16 cellular contexts compared by ENCODE assay signal in the genomic region with DNA sequence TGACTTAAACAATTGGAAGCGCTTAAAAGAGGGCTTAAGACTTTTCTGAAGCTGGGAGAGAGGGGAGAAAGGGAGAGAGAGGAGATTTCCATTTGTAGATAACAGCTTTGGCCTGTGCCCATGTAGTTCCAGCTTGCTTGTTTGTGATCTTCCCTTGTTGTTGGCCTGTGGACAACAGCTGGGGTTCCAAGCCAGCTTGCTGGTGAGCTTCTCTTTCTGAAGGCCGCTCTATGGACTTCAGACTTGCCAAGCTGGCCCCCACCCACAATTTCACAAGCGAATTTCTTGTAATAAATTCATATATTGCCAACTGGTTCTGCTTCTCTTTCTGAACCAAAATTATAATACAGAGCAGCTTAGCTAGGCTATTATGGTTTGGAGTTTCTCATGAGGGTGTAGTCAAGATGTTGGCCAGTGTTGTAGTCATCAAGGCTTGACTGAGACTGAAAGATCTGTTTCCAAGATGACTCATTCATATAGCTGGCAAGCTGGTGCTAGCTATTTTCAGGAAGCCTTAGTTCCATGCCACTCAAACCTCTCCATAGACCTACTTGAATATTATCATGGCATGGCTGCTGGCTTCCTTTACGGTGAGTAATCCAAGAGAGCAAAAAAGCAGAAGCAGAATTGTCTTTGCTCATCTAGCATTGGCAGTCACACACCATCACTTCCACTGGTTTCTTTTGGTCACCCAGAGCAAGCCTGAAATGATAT.
DNase-seq lines count a peak whose midpoint lies in the region; ATAC-seq and TF ChIP-seq lines count a peak whose summit lies in the region.
"Had no signal": no experiment of that assay in that cellular context is flagged by ENCODE, and none has a peak within 500 bp of the region (broad histone marks: within the 10 kb centered on the region; RNA-seq: fewer than 3 reads in every experiment).

No MANE protein-coding gene starts in this region.

- no peaks in the 10 kb centered on the region for H3K36me3 Mint-ChIP-seq in activated CD4-positive, alpha-beta T cell treated with anti-CD3 and anti-CD28 coated beads, Interleukin-2, amount 10 ng/mL, durations not matched to agents 24 days and 14 days (ENCODE audit: low read depth)

- H3K4me3 ChIP-seq in HL-60 (replicated peaks; ENCODE audit: insufficient read depth, low read length) = no peak overlapping the region
- H3K4me3 ChIP-seq in SK-N-SH (ENCODE audit: low read depth in 2 of 2, low read length in 1 of 2) = no peak overlapping the region
- H3K4me3 ChIP-seq: ovary, SJCRH30 had no signal

- in situ Hi-C loops in ACHN (cut with HindIII; ENCODE audit: low pct_ligation_motif_present, low pct_unique_long_range_greater_than_20kb, low sequenced_read_pairs) = no loop called here

- H3K9me3 Mint-ChIP-seq in activated CD4-positive, alpha-beta T cell treated with anti-CD3 and anti-CD28 coated beads, Interleukin-2, amount 10 ng/mL, durations not matched to agents 24 days and 14 days = peaks cover 4% of the 10 kb centered on the region

- H3K4me2 ChIP-seq in SK-N-SH = no peak overlapping the region

- no peaks in the 10 kb centered on the region for H3K9me3 ChIP-seq in SK-N-SH
- H3K9me3 ChIP-seq: ovary had no signal

- H3K27ac ChIP-seq in HL-60 (replicated peaks) (no peak overlapping the region), RWPE1 (peak overlapping the region; percentile 80), SK-N-SH (ENCODE audit: low read depth in 2 of 2, low read length in 1 of 2) (no peak overlapping the region)
- H3K27ac ChIP-seq: ovary, SJCRH30 had no signal

- H3K4me3 Mint-ChIP-seq in activated CD4-positive, alpha-beta T cell treated with anti-CD3 and anti-CD28 coated beads, Interleukin-2, amount 10 ng/mL, durations not matched to agents 24 days and 14 days = no peak overlapping the region

- H3K27me3 ChIP-seq in HL-60 (ENCODE audit: insufficient read depth, poor library complexity, severe bottlenecking) (no peaks in the 10 kb centered on the region), SK-N-SH (ENCODE audit: insufficient read depth) (no peaks in the 10 kb centered on the region)
- H3K27me3 ChIP-seq: ovary had no signal

- no peak overlapping the region for H3K9ac ChIP-seq in SK-N-SH

- no peak for TF ChIP-seq RAD21 in SK-N-SH (IDR thresholded peaks at IDR 0.05; ENCODE audit: low read length)

- no peaks in the 10 kb centered on the region for H3K4me1 Mint-ChIP-seq in activated CD4-positive, alpha-beta T cell treated with anti-CD3 and anti-CD28 coated beads, Interleukin-2, amount 10 ng/mL, durations not matched to agents 24 days and 14 days

- no peaks in the 10 kb centered on the region for H3K36me3 ChIP-seq in SK-N-SH (replicated peaks in 1 of 2; ENCODE audit: control insufficient read depth in 1 of 2, insufficient read depth in 2 of 2, low read length in 1 of 2)
- H3K36me3 ChIP-seq: ovary, SJCRH30 had no signal

- no peaks in the 10 kb centered on the region for H3K79me2 ChIP-seq in SK-N-SH (ENCODE audit: insufficient read depth)

- TF ChIP-seq CTCF in HL-60 (IDR thresholded peaks at IDR 0.05; ENCODE audit: insufficient read depth, low read length) = no peak
- no peak for TF ChIP-seq CTCF in RWPE1 (conservative IDR thresholded peaks at IDR 0.05; ENCODE audit: low read depth)
- TF ChIP-seq CTCF in SK-N-SH (IDR thresholded peaks at IDR 0.05) = no peak

- H3K9me2 ChIP-seq in SK-N-SH = no peaks in the 10 kb centered on the region

- no peaks in the 10 kb centered on the region for H3K4me1 ChIP-seq in SK-N-SH (ENCODE audit: control insufficient read depth in 1 of 2, insufficient read depth in 2 of 2, low read depth in 1 of 2, low read length in 1 of 2)

- no peak for ATAC-seq in GM18907 (IDR thresholded peaks at IDR 0.05; ENCODE audit: unreplicated experiment)

- WGBS in SK-N-SH (ENCODE audit: low lambda C conversion rate) = 1% methylated on average over 4 of the region's 4 CpGs

- H3K27ac Mint-ChIP-seq in activated CD4-positive, alpha-beta T cell treated with anti-CD3 and anti-CD28 coated beads, Interleukin-2, amount 10 ng/mL, durations not matched to agents 24 days and 14 days = no peak overlapping the region

- no peaks in the 10 kb centered on the region for H4K20me1 ChIP-seq in SK-N-SH (ENCODE audit: insufficient read depth)

- H3F3A ChIP-seq in SK-N-SH (replicated peaks; ENCODE audit: insufficient read depth) = no peaks in the 10 kb centered on the region

- POLR2A ChIA-PET in RWPE1 (lab: Yijun Ruan, JAX; ENCODE audit: low non-redundant PET) = no interaction called here
- POLR2A ChIA-PET in SK-N-SH (lab: Yijun Ruan, JAX) = no interaction called here

- no peak for TF ChIP-seq EP300 in SK-N-SH (IDR thresholded peaks at IDR 0.05; ENCODE audit: borderline replicate concordance in 1 of 2, low read depth in 1 of 2, low read length in 1 of 2)

- H2AFZ ChIP-seq in SK-N-SH (ENCODE audit: low read depth) = no peak overlapping the region

- intact Hi-C loops in activated CD4-positive, alpha-beta T cell treated with anti-CD3 and anti-CD28 coated beads, Interleukin-2, amount 10 ng/mL, durations not matched to agents 24 days and 14 days (cut with micrococcal nuclease) = no loop called here

- H3K27me3 Mint-ChIP-seq in activated CD4-positive, alpha-beta T cell treated with anti-CD3 and anti-CD28 coated beads, Interleukin-2, amount 10 ng/mL, durations not matched to agents 24 days and 14 days = no peaks in the 10 kb centered on the region

- CTCF ChIA-PET in RWPE1 (lab: Yijun Ruan, JAX) (no interaction called here), SK-N-SH (lab: Yijun Ruan, JAX) (no interaction called here)

- DNase-seq in ACHN (peak; percentile 8), HL-60 (ENCODE audit: low read depth in 1 of 2, low spot score in 1 of 2) (peak; percentile 26 to 37), RWPE1 (ENCODE audit: low spot score) (peak; percentile 86), fibroblast of gingiva (ENCODE audit: low read depth) (peak; percentile 85), HUDEP-2 (lab: John Stamatoyannopoulos, UW; ENCODE audit: unreplicated experiment in 76 of 76) (no peak), SK-N-SH (no peak)
- no peak for DNase-seq in activated CD4-positive, alpha-beta T cell treated with anti-CD3 and anti-CD28 coated beads, Interleukin-2, amount 10 ng/mL, durations not matched to agents 24 days and 14 days
- DNase-seq: activated CD4-positive, CD25-positive, alpha-beta regulatory T cell treated with anti-CD3 and anti-CD28 coated beads, Interleukin-2, amount 50 U/mL, for 72 hours; DMS79; effector CD8-positive, alpha-beta T cell; mesendoderm; NCI-H524; ovary; SJCRH30; stimulated activated CD8-positive, alpha-beta memory T cell treated with anti-CD3 and anti-CD28 coated beads, Interleukin-4, amount 100 ng/mL, for 48 hours had no signal

TF ChIP-seq in SK-N-SH, 30 proteins besides CTCF, POLR2A, EP300 and RAD21 (continues in another document):
- TF ChIP-seq RXRA (IDR thresholded peaks at IDR 0.05; ENCODE audit: borderline replicate concordance, low read depth) (no peak), RFX5 (IDR thresholded peaks at IDR 0.05; ENCODE audit: low read length) (no peak), FOXM1 (IDR thresholded peaks at IDR 0.05; ENCODE audit: low read depth) (no peak), FOSL2 (IDR thresholded peaks at IDR 0.05; ENCODE audit: borderline replicate concordance, low read depth) (no peak), RCOR1 (IDR thresholded peaks at IDR 0.05; ENCODE audit: low read length) (no peak), CHD2 (IDR thresholded peaks at IDR 0.05; ENCODE audit: low read length, partially characterized antibody) (no peak), POLR2AphosphoS5 (IDR thresholded peaks at IDR 0.05; ENCODE audit: low read depth, low read length) (no peak), TAF1 (IDR thresholded peaks at IDR 0.05; ENCODE audit: borderline replicate concordance, low read depth, low read length) (no peak), TEAD4 (IDR thresholded peaks at IDR 0.05; ENCODE audit: borderline replicate concordance, insufficient read depth) (no peak)
- TF ChIP-seq, protein P1, sequence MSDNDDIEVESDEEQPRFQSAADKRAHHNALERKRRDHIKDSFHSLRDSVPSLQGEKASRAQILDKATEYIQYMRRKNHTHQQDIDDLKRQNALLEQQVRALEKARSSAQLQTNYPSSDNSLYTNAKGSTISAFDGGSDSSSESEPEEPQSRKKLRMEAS (IDR thresholded peaks at IDR 0.05; ENCODE audit: low read depth) = no peak
- TF ChIP-seq, protein P2, sequence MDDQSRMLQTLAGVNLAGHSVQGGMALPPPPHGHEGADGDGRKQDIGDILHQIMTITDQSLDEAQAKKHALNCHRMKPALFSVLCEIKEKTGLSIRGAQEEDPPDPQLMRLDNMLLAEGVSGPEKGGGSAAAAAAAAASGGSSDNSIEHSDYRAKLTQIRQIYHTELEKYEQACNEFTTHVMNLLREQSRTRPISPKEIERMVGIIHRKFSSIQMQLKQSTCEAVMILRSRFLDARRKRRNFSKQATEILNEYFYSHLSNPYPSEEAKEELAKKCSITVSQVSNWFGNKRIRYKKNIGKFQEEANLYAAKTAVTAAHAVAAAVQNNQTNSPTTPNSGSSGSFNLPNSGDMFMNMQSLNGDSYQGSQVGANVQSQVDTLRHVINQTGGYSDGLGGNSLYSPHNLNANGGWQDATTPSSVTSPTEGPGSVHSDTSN (IDR thresholded peaks at IDR 0.05) = no peak
- TF ChIP-seq, protein P3, sequence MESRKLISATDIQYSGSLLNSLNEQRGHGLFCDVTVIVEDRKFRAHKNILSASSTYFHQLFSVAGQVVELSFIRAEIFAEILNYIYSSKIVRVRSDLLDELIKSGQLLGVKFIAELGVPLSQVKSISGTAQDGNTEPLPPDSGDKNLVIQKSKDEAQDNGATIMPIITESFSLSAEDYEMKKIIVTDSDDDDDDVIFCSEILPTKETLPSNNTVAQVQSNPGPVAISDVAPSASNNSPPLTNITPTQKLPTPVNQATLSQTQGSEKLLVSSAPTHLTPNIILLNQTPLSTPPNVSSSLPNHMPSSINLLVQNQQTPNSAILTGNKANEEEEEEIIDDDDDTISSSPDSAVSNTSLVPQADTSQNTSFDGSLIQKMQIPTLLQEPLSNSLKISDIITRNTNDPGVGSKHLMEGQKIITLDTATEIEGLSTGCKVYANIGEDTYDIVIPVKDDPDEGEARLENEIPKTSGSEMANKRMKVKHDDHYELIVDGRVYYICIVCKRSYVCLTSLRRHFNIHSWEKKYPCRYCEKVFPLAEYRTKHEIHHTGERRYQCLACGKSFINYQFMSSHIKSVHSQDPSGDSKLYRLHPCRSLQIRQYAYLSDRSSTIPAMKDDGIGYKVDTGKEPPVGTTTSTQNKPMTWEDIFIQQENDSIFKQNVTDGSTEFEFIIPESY (IDR thresholded peaks at IDR 0.05; ENCODE audit: borderline replicate concordance, low read depth) = no peak
- TF ChIP-seq, protein P4, sequence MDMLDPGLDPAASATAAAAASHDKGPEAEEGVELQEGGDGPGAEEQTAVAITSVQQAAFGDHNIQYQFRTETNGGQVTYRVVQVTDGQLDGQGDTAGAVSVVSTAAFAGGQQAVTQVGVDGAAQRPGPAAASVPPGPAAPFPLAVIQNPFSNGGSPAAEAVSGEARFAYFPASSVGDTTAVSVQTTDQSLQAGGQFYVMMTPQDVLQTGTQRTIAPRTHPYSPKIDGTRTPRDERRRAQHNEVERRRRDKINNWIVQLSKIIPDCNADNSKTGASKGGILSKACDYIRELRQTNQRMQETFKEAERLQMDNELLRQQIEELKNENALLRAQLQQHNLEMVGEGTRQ (IDR thresholded peaks at IDR 0.05; ENCODE audit: borderline replicate concordance, low read depth, low read length) = no peak

Comparison
In these comparisons a context has a peak if more than half of its experiments do, and no peak if none do; other contexts are left out.
1. DNase-seq: peak in ACHN (single experiment), HL-60 (2 of 2), RWPE1 (single experiment) and fibroblast of gingiva (single experiment); none in HUDEP-2 (0 of 76), SK-N-SH (single experiment) and activated CD4-positive, alpha-beta T cell treated with anti-CD3 and anti-CD28 coated beads, Interleukin-2, amount 10 ng/mL, durations not matched to agents 24 days and 14 days (single experiment).